In the genomic region with DNA sequence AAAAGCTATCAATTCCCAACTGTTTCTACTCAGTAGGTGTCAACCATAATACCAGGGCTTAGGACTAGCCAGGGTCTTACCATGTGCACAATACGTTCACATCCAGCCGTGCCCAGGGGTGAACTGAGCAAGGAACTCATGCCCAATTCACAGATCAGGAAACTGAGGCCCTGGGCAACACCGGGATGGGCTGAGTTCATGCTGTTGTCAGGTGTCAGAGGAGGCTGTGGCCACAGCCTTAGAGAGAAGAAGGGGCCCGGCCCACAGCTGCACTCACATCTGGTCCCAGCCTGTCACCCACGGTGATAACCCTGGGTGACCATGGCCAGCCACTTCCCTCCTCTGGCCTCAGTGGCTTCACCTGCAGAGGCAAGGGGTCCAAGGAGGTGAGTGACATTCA, we compare ENCODE assay signal across 14 cellular contexts.
DNase-seq lines count a peak whose midpoint lies in the region; ATAC-seq, FAIRE-seq and TF ChIP-seq lines count a peak whose summit lies in the region.
"Had no signal": no experiment of that assay in that cellular context is flagged by ENCODE, and none has a peak within 500 bp of the region (broad histone marks: within the 10 kb centered on the region; RNA-seq: fewer than 3 reads in every experiment).

No MANE protein-coding gene starts in this region.

- peaks cover 0 to 92% (median 28%) of the 10 kb centered on the region in 11 experiments; a peak in 13 of 22 replicates for H4K20me1 ChIP-seq in BLaER1 treated with 17β-estradiol and CSF1 and Interleukin-3, amounts not matched to agents 10 nM and 100 nM

- FAIRE-seq in GM12892 (lab: Jason Lieb, UNC) = peak; percentile 60

- H3K36me3 ChIP-seq in BLaER1 treated with 17β-estradiol and CSF1 and Interleukin-3, amounts not matched to agents 10 nM and 100 nM = peaks cover 0 to 39% (median 8%) of the 10 kb centered on the region in 11 experiments; a peak in 9 of 22 replicates
- H3K36me3 ChIP-seq in spleen = peaks cover 0 to 45% (median 0%) of the 10 kb centered on the region in 6 donors

- TF ChIP-seq CTCF in spleen (IDR thresholded peaks at IDR 0.05 in 8 of 11, conservative IDR thresholded peaks at IDR 0.05 in 3 of 11) = no peak

- intact Hi-C loops in spleen (cut with DNase I; ENCODE audit: low total_unique reads) = no loop called here

- H3K9ac ChIP-seq in BLaER1 treated with 17β-estradiol and CSF1 and Interleukin-3, amounts not matched to agents 10 nM and 100 nM = peak overlapping the region in 2 of 11 experiments; percentile 16 to 55; a peak in 2 of 22 replicates

- no peak for TF ChIP-seq POLR2A in GM12892 (IDR thresholded peaks at IDR 0.05; ENCODE audit: low read depth, low read length)
- no peak for TF ChIP-seq POLR2A in spleen (IDR thresholded peaks at IDR 0.05)

- ATAC-seq in effector memory CD8-positive, alpha-beta T cell (replicated peaks) = no peak
- ATAC-seq: body of pancreas had no signal

- no peak overlapping the region for H3K4me3 ChIP-seq in BLaER1 treated with 17β-estradiol and CSF1 and Interleukin-3, amounts not matched to agents 10 nM and 100 nM
- no peak overlapping the region for H3K4me3 ChIP-seq in spleen
- H3K4me3 ChIP-seq: body of pancreas had no signal

- H3K27me3 Mint-ChIP-seq in effector memory CD8-positive, alpha-beta T cell = no peaks in the 10 kb centered on the region

- H3K36me3 Mint-ChIP-seq in effector memory CD8-positive, alpha-beta T cell (ENCODE audit: insufficient read depth) = peaks cover 59% of the 10 kb centered on the region

- DNase-seq in GM12892 (ENCODE audit: insufficient read length) (no peak), spleen (peak; percentile 75), HT-29 (ENCODE audit: low spot score) (no peak), foreskin melanocyte (no peak), nucleus accumbens (lab: John Stamatoyannopoulos, UW) (no peak), DMS153 treated with DMSO at 0.1 percent for 48 hours (lab: John Stamatoyannopoulos, UW; ENCODE audit: unreplicated experiment) (no peak)
- no peak for DNase-seq in effector memory CD8-positive, alpha-beta T cell
- DNase-seq: activated naive CD4-positive, alpha-beta T cell treated with Interleukin-2 at 50 U/mL for 16 hours; body of pancreas; dermis blood vessel endothelial cell; NCI-H146; RPMI8226 had no signal

- peak overlapping the region; percentile 94 to 100 (median 96) for H3K4me2 ChIP-seq in BLaER1 treated with 17β-estradiol and CSF1 and Interleukin-3, amounts not matched to agents 10 nM and 100 nM

- H3K4me1 ChIP-seq in BLaER1 treated with 17β-estradiol and CSF1 and Interleukin-3, amounts not matched to agents 10 nM and 100 nM = peaks cover 95 to 97% (median 96%) of the 10 kb centered on the region in 10 experiments
- H3K4me1 ChIP-seq in spleen = peaks cover 70 to 100% (median 96%) of the 10 kb centered on the region in 6 donors

- peaks cover 83 to 89% of the 10 kb centered on the region in 2 donors for H3K4me1 Mint-ChIP-seq in effector memory CD8-positive, alpha-beta T cell (ENCODE audit: low read depth in 2 of 2)

- 80 to 92% (median 83%) methylated on average over 3 to 5 of the region's 5 CpGs for WGBS in spleen, 5 donors

- no peaks in the 10 kb centered on the region for H3K27me3 ChIP-seq in BLaER1 treated with 17β-estradiol and CSF1 and Interleukin-3, amounts not matched to agents 10 nM and 100 nM
- no peaks in the 10 kb centered on the region for H3K27me3 ChIP-seq in spleen (replicated peaks in 1 of 7)
- H3K27me3 ChIP-seq: body of pancreas had no signal

- H3K9me3 ChIP-seq in BLaER1 treated with 17β-estradiol and CSF1 and Interleukin-3, amounts not matched to agents 10 nM and 100 nM (replicated peaks in 1 of 11) = no peaks in the 10 kb centered on the region
- no peaks in the 10 kb centered on the region for H3K9me3 ChIP-seq in spleen
- H3K9me3 ChIP-seq: body of pancreas had no signal

- peak overlapping the region; percentile 99 to 100 for H3K27ac Mint-ChIP-seq in effector memory CD8-positive, alpha-beta T cell
- H3K27ac Mint-ChIP-seq: nephron had no signal

- no peaks in the 10 kb centered on the region for H3K9me3 Mint-ChIP-seq in effector memory CD8-positive, alpha-beta T cell
- H3K9me3 Mint-ChIP-seq: nephron had no signal

- peak overlapping the region in 9 of 11 experiments; percentile 2 to 97 (median 90); a peak in 13 of 22 replicates for H3K27ac ChIP-seq in BLaER1 treated with 17β-estradiol and CSF1 and Interleukin-3, amounts not matched to agents 10 nM and 100 nM
- peak overlapping the region; percentile 42 to 97 (median 90) for H3K27ac ChIP-seq in spleen
- H3K27ac ChIP-seq: body of pancreas had no signal

- H3K4me3 Mint-ChIP-seq in effector memory CD8-positive, alpha-beta T cell = peak overlapping the region; percentile 75 to 85
- H3K4me3 Mint-ChIP-seq: nephron had no signal
